ENCODE assay signal across 13 cellular contexts in genomic region chr6:25487012-25487411, GRCh38.
"Had no signal": no experiment of that assay in that cellular context is flagged by ENCODE, and none has a peak within 500 bp of the region (broad histone marks: within the 10 kb centered on the region; RNA-seq: fewer than 3 reads in every experiment).

No MANE protein-coding gene starts in this region.

- H3K27ac ChIP-seq: tibial nerve, vagina, VCaP had no signal

- DNase-seq: activated CD4-positive, alpha-beta memory T cell treated with anti-CD3 and anti-CD28 coated beads, Interleukin-2, amount 10 ng/mL, durations not matched to agents 7 days and 5 days; activated naive CD4-positive, alpha-beta T cell treated with anti-CD3 and anti-CD28 coated beads, Interleukin-2, amount 10 ng/mL, durations not matched to agents 7 days and 5 days; central memory CD4-positive, alpha-beta T cell; cortex of kidney; effector memory CD4-positive, alpha-beta T cell; heart left ventricle; mammary epithelial cell; naive thymus-derived CD4-positive, alpha-beta T cell; posterior cingulate gyrus; right cardiac atrium had no signal
